ENCODE assay signal across 9 cellular contexts in the genomic region with DNA sequence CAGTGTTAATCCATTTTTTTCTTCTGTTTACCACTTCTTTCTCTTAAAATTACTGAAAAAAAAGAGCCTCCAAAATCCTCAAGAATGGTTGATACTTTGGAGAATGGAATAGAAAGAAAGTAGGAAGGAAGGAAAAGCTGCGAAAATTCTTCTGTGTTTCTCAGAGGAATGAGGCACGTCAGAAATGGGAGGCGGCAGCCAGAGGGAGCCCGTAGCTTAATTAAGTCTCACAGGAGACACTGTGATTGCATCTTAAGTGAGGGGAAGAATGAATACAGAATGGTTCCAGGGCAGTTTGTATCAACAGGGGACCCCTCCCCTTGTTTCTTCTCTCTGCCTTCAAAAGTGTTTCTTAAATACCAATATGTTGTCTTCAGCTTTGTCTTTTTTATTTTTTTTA.
DNase-seq lines count a peak whose midpoint lies in the region; ATAC-seq and TF ChIP-seq lines count a peak whose summit lies in the region.
"Had no signal": no experiment of that assay in that cellular context is flagged by ENCODE, and none has a peak within 500 bp of the region (broad histone marks: within the 10 kb centered on the region; RNA-seq: fewer than 3 reads in every experiment).

No MANE protein-coding gene starts in this region.

- H3K27me3 ChIP-seq in cardiac muscle cell (no peaks in the 10 kb centered on the region), NT2/D1 (ENCODE audit: insufficient read depth, insufficient read length) (no peaks in the 10 kb centered on the region), aorta (ENCODE audit: control insufficient read depth in 1 of 2, insufficient read depth in 2 of 2, low read length in 1 of 2) (no peaks in the 10 kb centered on the region)
- no peaks in the 10 kb centered on the region for H3K27me3 ChIP-seq in CD4-positive, alpha-beta memory T cell (ENCODE audit: insufficient read depth, low read length)

- H3K36me3 Mint-ChIP-seq in activated naive CD4-positive, alpha-beta T cell treated with anti-CD3 and anti-CD28 coated beads, Interleukin-2, amount 10 ng/mL, durations not matched to agents 7 days and 5 days, result no peaks in the 10 kb centered on the region
- H3K36me3 Mint-ChIP-seq in CD4-positive, alpha-beta memory T cell, result no peaks in the 10 kb centered on the region

- CTCF ChIA-PET in activated naive CD4-positive, alpha-beta T cell treated with anti-CD3 and anti-CD28 coated beads, Interleukin-2, amount 10 ng/mL, durations not matched to agents 7 days and 5 days (lab: Charles Lee), result no interaction called here
- CTCF ChIA-PET in CD4-positive, alpha-beta memory T cell (lab: Charles Lee; ENCODE audit: partially characterized antibody), result no interaction called here

- H3K4me3 Mint-ChIP-seq in activated naive CD4-positive, alpha-beta T cell treated with anti-CD3 and anti-CD28 coated beads, Interleukin-2, amount 10 ng/mL, durations not matched to agents 7 days and 5 days, result no peak overlapping the region
- no peak overlapping the region for H3K4me3 Mint-ChIP-seq in CD4-positive, alpha-beta memory T cell

- H3K4me1 ChIP-seq in cardiac muscle cell (ENCODE audit: low read depth), result no peaks in the 10 kb centered on the region
- H3K4me1 ChIP-seq in NT2/D1 (ENCODE audit: insufficient read depth, insufficient read length), result no peaks in the 10 kb centered on the region
- no peaks in the 10 kb centered on the region for H3K4me1 ChIP-seq in aorta (ENCODE audit: control insufficient read depth in 1 of 2, insufficient read depth in 2 of 2, low read length in 2 of 2)
- no peaks in the 10 kb centered on the region for H3K4me1 ChIP-seq in CD4-positive, alpha-beta memory T cell (ENCODE audit: insufficient read depth, low read length)

- H3K9ac ChIP-seq in NT2/D1 (ENCODE audit: insufficient read length, low read depth), result no peak overlapping the region

- no peak overlapping the region for H3K4me3 ChIP-seq in cardiac muscle cell
- no peak overlapping the region for H3K4me3 ChIP-seq in NT2/D1 (ENCODE audit: insufficient read length, low read depth)
- H3K4me3 ChIP-seq in aorta (ENCODE audit: low read length in 2 of 2), result no peak overlapping the region
- H3K4me3 ChIP-seq in CD4-positive, alpha-beta memory T cell (ENCODE audit: low read length in 2 of 2), result no peak overlapping the region

- 23 to 34% methylated on average over 4 of the region's 4 CpGs for WGBS in aorta, 2 donors

- DNase-seq in cardiac muscle cell (ENCODE audit: low read depth in 1 of 2, low spot score in 1 of 2), result peak; percentile 52 to 58
- no peak for DNase-seq in Right ventricle myocardium inferior (ENCODE audit: missing footprints)
- DNase-seq in NT2/D1 (ENCODE audit: low read depth, low spot score), result peak; percentile 47
- peak; percentile 7 for DNase-seq in globus pallidus (ENCODE audit: low spot score)
- no peak for DNase-seq in stimulated activated naive CD8-positive, alpha-beta T cell treated with anti-CD3 and anti-CD28 coated beads, Interleukin-15, Interleukin-2, amounts not matched to agents 100 U/mL and 50 U/mL, for 24 hours
- no peak for DNase-seq in aorta
- no peak for DNase-seq in activated naive CD4-positive, alpha-beta T cell treated with anti-CD3 and anti-CD28 coated beads, Interleukin-2, amount 10 ng/mL, durations not matched to agents 7 days and 5 days
- no peak for DNase-seq in CD4-positive, alpha-beta memory T cell
- DNase-seq: DND-41 had no signal

- POLR2A ChIA-PET in CD4-positive, alpha-beta memory T cell (lab: Charles Lee; ENCODE audit: partially characterized antibody), result no interaction called here

- H3K9me3 ChIP-seq in cardiac muscle cell (ENCODE audit: low read depth), result no peaks in the 10 kb centered on the region
- no peaks in the 10 kb centered on the region for H3K9me3 ChIP-seq in NT2/D1 (ENCODE audit: insufficient read depth, low read length)
- H3K9me3 ChIP-seq in aorta (ENCODE audit: control insufficient read depth, low read length), result no peaks in the 10 kb centered on the region
- no peaks in the 10 kb centered on the region for H3K9me3 ChIP-seq in CD4-positive, alpha-beta memory T cell (ENCODE audit: control insufficient read depth in 1 of 2, low read length in 2 of 2)

- intact Hi-C loops in Right ventricle myocardium inferior (cut with DNase I) (no loop called here), aorta (cut with DNase I) (no loop called here)
- intact Hi-C loops in CD4-positive, alpha-beta memory T cell (cut with micrococcal nuclease), result no loop called here

- H3K36me3 ChIP-seq in cardiac muscle cell (no peaks in the 10 kb centered on the region), NT2/D1 (ENCODE audit: insufficient read depth, insufficient read length, low read length) (no peaks in the 10 kb centered on the region), aorta (ENCODE audit: control insufficient read depth in 1 of 2, insufficient read depth in 2 of 2, low read length in 1 of 2) (no peaks in the 10 kb centered on the region)
- H3K36me3 ChIP-seq in CD4-positive, alpha-beta memory T cell (ENCODE audit: insufficient read depth, low read length), result no peaks in the 10 kb centered on the region

- no peaks in the 10 kb centered on the region for H3K4me1 Mint-ChIP-seq in activated naive CD4-positive, alpha-beta T cell treated with anti-CD3 and anti-CD28 coated beads, Interleukin-2, amount 10 ng/mL, durations not matched to agents 7 days and 5 days
- H3K4me1 Mint-ChIP-seq in CD4-positive, alpha-beta memory T cell, result no peaks in the 10 kb centered on the region

- H3K27ac Mint-ChIP-seq in activated naive CD4-positive, alpha-beta T cell treated with anti-CD3 and anti-CD28 coated beads, Interleukin-2, amount 10 ng/mL, durations not matched to agents 7 days and 5 days, result no peak overlapping the region
- no peak overlapping the region for H3K27ac Mint-ChIP-seq in CD4-positive, alpha-beta memory T cell

- no peak overlapping the region for H3K27ac ChIP-seq in cardiac muscle cell
- H3K27ac ChIP-seq in aorta (ENCODE audit: low read depth in 1 of 2, low read length in 2 of 2), result no peak overlapping the region
- H3K27ac ChIP-seq in CD4-positive, alpha-beta memory T cell (ENCODE audit: low read depth, low read length), result no peak overlapping the region

- H3K27me3 Mint-ChIP-seq in activated naive CD4-positive, alpha-beta T cell treated with anti-CD3 and anti-CD28 coated beads, Interleukin-2, amount 10 ng/mL, durations not matched to agents 7 days and 5 days, result no peaks in the 10 kb centered on the region
- no peaks in the 10 kb centered on the region for H3K27me3 Mint-ChIP-seq in CD4-positive, alpha-beta memory T cell

- ATAC-seq in Right ventricle myocardium inferior, result no peak
- ATAC-seq in stimulated activated naive CD8-positive, alpha-beta T cell treated with anti-CD3 and anti-CD28 coated beads, Interleukin-15, Interleukin-2, amounts not matched to agents 100 U/mL and 50 U/mL, for 24 hours, result no peak
- ATAC-seq in aorta (ENCODE audit: low FRiP score), result no peak

- peak; percentile 55 for TF ChIP-seq CTCF in cardiac muscle cell (IDR thresholded peaks at IDR 0.05; ENCODE audit: low read depth, low read length)

- H3K9me3 Mint-ChIP-seq in activated naive CD4-positive, alpha-beta T cell treated with anti-CD3 and anti-CD28 coated beads, Interleukin-2, amount 10 ng/mL, durations not matched to agents 7 days and 5 days, result no peaks in the 10 kb centered on the region
- peaks cover 0 to 7% (median 3%) of the 10 kb centered on the region in 8 donors for H3K9me3 Mint-ChIP-seq in CD4-positive, alpha-beta memory T cell

Comparison
In these comparisons a context has a peak if more than half of its experiments do, and no peak if none do; other contexts are left out.
1. DNase-seq: peak in cardiac muscle cell (2 of 2), NT2/D1 (single experiment) and globus pallidus (single experiment); none in Right ventricle myocardium inferior (single experiment), stimulated activated naive CD8-positive, alpha-beta T cell treated with anti-CD3 and anti-CD28 coated beads, Interleukin-15, Interleukin-2, amounts not matched to agents 100 U/mL and 50 U/mL, for 24 hours (single experiment), aorta (0 of 2), activated naive CD4-positive, alpha-beta T cell treated with anti-CD3 and anti-CD28 coated beads, Interleukin-2, amount 10 ng/mL, durations not matched to agents 7 days and 5 days (single experiment) and CD4-positive, alpha-beta memory T cell (0 of 5).